In genomic region chr2:3487931-3488554, GRCh38 we compare ENCODE assay signal across 22 cellular contexts. TPM values are rescaled to one million over a fixed set of nuclear protein-coding genes. Genes with fewer than 3 reads are reported as not detected.
DNase-seq lines count a peak whose midpoint lies in the region; TF ChIP-seq lines count a peak whose summit lies in the region.
"Had no signal": no experiment of that assay in that cellular context is flagged by ENCODE, and none has a peak within 500 bp of the region (broad histone marks: within the 10 kb centered on the region; RNA-seq: fewer than 3 reads in every experiment).

No MANE protein-coding gene starts in this region.

- no peak for TF ChIP-seq EP300 in suprapubic skin (IDR thresholded peaks at IDR 0.05)

- intact Hi-C loops in vagina (cut with DNase I): no loop called here

- 66% methylated on average over 12 of the region's 13 CpGs for WGBS in suprapubic skin

- H3K4me3 ChIP-seq in H7 (ENCODE audit: insufficient read depth, low read depth, low read length) (no peak overlapping the region), Peyer's patch (no peak overlapping the region), suprapubic skin (no peak overlapping the region), vagina (no peak overlapping the region)
- H3K4me3 ChIP-seq: colonic mucosa, GM12878, GM23338, heart right ventricle, SJSA1, smooth muscle cell had no signal

- H3K27ac ChIP-seq in Peyer's patch (no peak overlapping the region), suprapubic skin (no peak overlapping the region), vagina (no peak overlapping the region)
- H3K27ac ChIP-seq: colonic mucosa, SJSA1 had no signal

- H3K27me3 ChIP-seq in H7 (ENCODE audit: control insufficient read depth, insufficient read depth, low read length): no peaks in the 10 kb centered on the region
- no peaks in the 10 kb centered on the region for H3K27me3 ChIP-seq in Peyer's patch
- H3K27me3 ChIP-seq in suprapubic skin: no peaks in the 10 kb centered on the region
- H3K27me3 ChIP-seq in vagina: no peaks in the 10 kb centered on the region
- H3K27me3 ChIP-seq: colonic mucosa, heart right ventricle, SJSA1 had no signal

- H3K36me3 ChIP-seq in H7 (replicated peaks; ENCODE audit: control insufficient read depth, insufficient read depth, low read length): no peaks in the 10 kb centered on the region
- H3K36me3 ChIP-seq in Peyer's patch: no peaks in the 10 kb centered on the region
- peaks cover 20% of the 10 kb centered on the region for H3K36me3 ChIP-seq in suprapubic skin
- no peaks in the 10 kb centered on the region for H3K36me3 ChIP-seq in vagina
- H3K36me3 ChIP-seq: colonic mucosa had no signal

- TF ChIP-seq CTCF in Peyer's patch (IDR thresholded peaks at IDR 0.05) (no peak), suprapubic skin (IDR thresholded peaks at IDR 0.05) (no peak), vagina (IDR thresholded peaks at IDR 0.05) (no peak)

- DNase-seq in H7: peak; percentile 26
- DNase-seq in Peyer's patch: peak in 2 of 3 donors; percentile 41 to 42
- DNase-seq in mesenteric fat pad (ENCODE audit: low spot score): peak; percentile 49
- peak; percentile 46 to 73 for DNase-seq in suprapubic skin (ENCODE audit: low spot score in 2 of 2)
- DNase-seq in HuH-7.5 (ENCODE audit: low spot score): no peak
- DNase-seq in vagina (ENCODE audit: extremely low spot score in 2 of 2): no peak
- DNase-seq in RPMI8226: no peak
- DNase-seq: activated CD4-positive, alpha-beta T cell treated with anti-CD3 and anti-CD28 coated beads, Interleukin-2, amount 50 U/mL, for 48 hours; activated naive CD4-positive, alpha-beta T cell treated with anti-CD3 and anti-CD28 coated beads, Interleukin-2, amount 10 ng/mL, durations not matched to agents 7 days and 5 days; amniotic stem cell; Calu3; colonic mucosa; NCI-H1105; NCI-H1930; NCI-H524; NK-92 treated with Interleukin-12 subunit alpha and Interleukin-12 subunit beta, amount 100 ng/mL, for 24 hours; T-helper 1 cell had no signal

- TF ChIP-seq POLR2A in Peyer's patch (IDR thresholded peaks at IDR 0.05): no peak
- no peak for TF ChIP-seq POLR2A in suprapubic skin (IDR thresholded peaks at IDR 0.05)
- no peak for TF ChIP-seq POLR2A in vagina (IDR thresholded peaks at IDR 0.05)

- H3K9me3 ChIP-seq in Peyer's patch (no peaks in the 10 kb centered on the region), suprapubic skin (no peaks in the 10 kb centered on the region), vagina (no peaks in the 10 kb centered on the region)
- H3K9me3 ChIP-seq: colonic mucosa had no signal

- H3K4me1 ChIP-seq in Peyer's patch: peaks cover 0 to 2% (median 0%) of the 10 kb centered on the region in 4 donors
- peaks cover 18% of the 10 kb centered on the region for H3K4me1 ChIP-seq in suprapubic skin
- no peaks in the 10 kb centered on the region for H3K4me1 ChIP-seq in vagina
- H3K4me1 ChIP-seq: colonic mucosa had no signal

RNA-seq across cellular contexts. Expression of gene ADI1, which starts 31.3 kb away (rescaled TPM):
- 19.8 and 21.0 TPM in 2 replicates for total RNA-seq in H7 (2014; rRNA removed; shearing (Covaris generic))
- 100 to 1,000 TPM in 1 of 4 donors, 10 to 100 TPM in 3; 43.7 to 207 (median 71.0) TPM for total RNA-seq in Peyer's patch
- 63.6 TPM for total RNA-seq in mesenteric fat pad
- total RNA-seq in suprapubic skin: 10 to 100 TPM; 39.2 to 54.4 (median 45.4) TPM
- 26.3 TPM for total RNA-seq in vagina

Comparison
In these comparisons a context has a peak if more than half of its experiments do, and no peak if none do; other contexts are left out.
1. DNase-seq: peak in H7 (single experiment), Peyer's patch (2 of 3), mesenteric fat pad (single experiment) and suprapubic skin (2 of 2); none in HuH-7.5 (single experiment), vagina (0 of 2) and RPMI8226 (single experiment).